In genomic region chr18:13241083-13241892, GRCh38 we compare ENCODE assay signal across 1 cellular context.
TF ChIP-seq lines count a peak whose summit lies in the region.

No MANE protein-coding gene starts in this region.

TF ChIP-seq in H1, 55 proteins besides CTCF, POLR2A, EP300 and RAD21 (continued from another document):
- TF ChIP-seq E2F6 (IDR thresholded peaks at IDR 0.05) (no peak), CEBPB (IDR thresholded peaks at IDR 0.05; ENCODE audit: low read depth, low read length) (no peak)
